ENCODE assay signal across 21 cellular contexts in the genomic region with DNA sequence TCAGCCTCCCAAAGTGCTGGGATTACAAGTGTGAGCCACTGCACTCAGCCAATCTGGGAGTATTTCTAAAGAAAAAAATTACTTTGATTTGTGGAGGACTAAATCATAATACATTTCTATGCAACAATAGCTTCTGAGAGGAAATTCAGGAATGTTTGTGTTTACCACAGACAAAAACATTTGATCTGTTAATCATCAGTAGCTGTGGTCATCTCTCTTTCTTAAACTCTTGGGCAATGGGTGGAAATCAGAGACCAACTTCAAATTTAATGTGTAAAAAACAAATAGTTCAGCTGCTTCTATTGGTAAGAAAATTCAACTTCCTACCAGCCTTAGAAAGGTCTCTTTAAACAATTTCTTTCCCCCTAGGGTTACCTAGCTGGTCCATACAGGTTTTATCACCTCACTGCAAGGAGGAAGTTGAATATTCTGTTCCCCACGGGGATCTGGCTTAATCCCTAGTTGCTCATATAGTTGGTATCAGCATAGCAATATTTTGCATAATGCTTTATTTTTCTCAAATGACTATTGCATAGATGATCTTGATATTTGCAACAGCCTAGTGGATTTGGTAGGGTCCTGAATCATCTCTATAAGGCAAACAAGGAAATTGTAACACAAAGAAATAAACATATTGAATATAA. TPM values are rescaled to one million over a fixed set of nuclear protein-coding genes. Genes with fewer than 3 reads are reported as not detected.
DNase-seq lines count a peak whose midpoint lies in the region; ATAC-seq and TF ChIP-seq lines count a peak whose summit lies in the region.
"Had no signal": no experiment of that assay in that cellular context is flagged by ENCODE, and none has a peak within 500 bp of the region (broad histone marks: within the 10 kb centered on the region; RNA-seq: fewer than 3 reads in every experiment).

No MANE protein-coding gene starts in this region.

- no peaks in the 10 kb centered on the region for H3K4me1 ChIP-seq in A673 (ENCODE audit: insufficient read depth, low read length, poor library complexity, severe bottlenecking)
- peaks cover 11% of the 10 kb centered on the region for H3K4me1 ChIP-seq in GM23248 (ENCODE audit: insufficient read depth)
- H3K4me1 ChIP-seq in adipocyte (ENCODE audit: control insufficient read depth, insufficient read depth, low read length): peaks cover 12% of the 10 kb centered on the region

- peaks cover 12% of the 10 kb centered on the region; the same call in 1 of the 2 replicates for H3F3A ChIP-seq in GM23248 (ENCODE audit: insufficient read depth)

- H3K4me3 ChIP-seq in A673 (ENCODE audit: low read depth, low read length, poor library complexity, severe bottlenecking) (no peak overlapping the region), GM23248 (no peak overlapping the region), adipocyte (ENCODE audit: low read length) (no peak overlapping the region), fibroblast of the aortic adventitia (ENCODE audit: low read depth, low read length) (no peak overlapping the region)
- H3K4me3 ChIP-seq: heart left ventricle, upper lobe of left lung had no signal

- no peak overlapping the region for H2AFZ ChIP-seq in GM23248

- no peaks in the 10 kb centered on the region for H3K36me3 ChIP-seq in A673 (ENCODE audit: insufficient read depth, low read length, poor library complexity, severe bottlenecking)
- no peaks in the 10 kb centered on the region for H3K36me3 ChIP-seq in GM23248 (ENCODE audit: low read depth)
- H3K36me3 ChIP-seq in adipocyte (ENCODE audit: control insufficient read depth, insufficient read depth, low read length, severe bottlenecking): no peaks in the 10 kb centered on the region
- H3K36me3 ChIP-seq: upper lobe of left lung had no signal

- no peak overlapping the region; the same call in 1 of the 2 replicates for H3K9ac ChIP-seq in GM23248
- H3K9ac ChIP-seq in adipocyte (ENCODE audit: low read length): no peak overlapping the region

- H3K4me2 ChIP-seq in GM23248 (ENCODE audit: unreplicated experiment): no peak overlapping the region

- H3K9me2 ChIP-seq in GM23248 (ENCODE audit: insufficient read depth): no peaks in the 10 kb centered on the region

- DNase-seq in A673 (ENCODE audit: low spot score): no peak
- DNase-seq in GM23248: peak; percentile 77
- peak; percentile 67 for DNase-seq in adipocyte (ENCODE audit: low read depth)
- peak; percentile 16 for DNase-seq in fibroblast of the aortic adventitia (ENCODE audit: low read depth)
- DNase-seq in KBM-7: no peak
- no peak for DNase-seq in NCI-H1694 treated with DMSO at 0.1 percent for 48 hours (lab: John Stamatoyannopoulos, UW)
- no peak for DNase-seq in GM13977 (ENCODE audit: low spot score)
- DNase-seq: activated B cell treated with CpG ODN at 0.5 μM for 24 hours; activated naive CD8-positive, alpha-beta T cell treated with anti-CD3 and anti-CD28 coated beads, Interleukin-2, amount 50 U/mL, for 24 hours; CD4-positive, alpha-beta T cell; DMS79; heart left ventricle; islet precursor cell; mammary epithelial cell; NCI-H2029; NCI-H510A treated with DMSO at 0.1 percent for 48 hours; nephron progenitor cell; SIG-M5; stimulated activated naive CD8-positive, alpha-beta T cell treated with anti-CD3 and anti-CD28 coated beads, Interleukin-15, Interleukin-2, amounts not matched to agents 100 U/mL and 50 U/mL, for 24 hours; upper lobe of left lung had no signal

- POLR2A ChIA-PET in A673 (lab: Charles Lee; ENCODE audit: low non-redundant PET): no interaction called here

- no peak for ATAC-seq in HG03469 (IDR thresholded peaks at IDR 0.05; ENCODE audit: unreplicated experiment)
- ATAC-seq: heart left ventricle had no signal

- TSS peak; percentile 16 for BruUV-seq in A673 (replicated peaks; lab: Mats Ljungman, UMichigan)

- H3K27me3 ChIP-seq in A673 (replicated peaks; ENCODE audit: insufficient read depth, low read depth, low read length, poor library complexity) (no peaks in the 10 kb centered on the region), GM23248 (replicated peaks; ENCODE audit: insufficient read depth) (no peaks in the 10 kb centered on the region), adipocyte (replicated peaks; ENCODE audit: control insufficient read depth, insufficient read depth, low read length) (no peaks in the 10 kb centered on the region)
- H3K27me3 ChIP-seq: heart left ventricle, upper lobe of left lung had no signal

- 31 to 42% methylated on average over 1 of the region's 1 CpG for WGBS in GM23248 (ENCODE audit: low coverage in 1 of 2, low lambda C conversion rate in 2 of 2, missing lambda C conversion rate in 2 of 2), 2 experiments

- H3K27ac ChIP-seq in A673 (ENCODE audit: low read depth, low read length, poor library complexity, severe bottlenecking) (no peak overlapping the region), GM23248 (peak overlapping the region; percentile 52)
- H3K27ac ChIP-seq: heart left ventricle had no signal

- CTCF ChIA-PET in A673 (lab: Charles Lee): no interaction called here

- no peaks in the 10 kb centered on the region for H4K20me1 ChIP-seq in GM23248 (ENCODE audit: insufficient read depth)

- intact Hi-C loops in A673 (cut with micrococcal nuclease; ENCODE audit: unreplicated experiment): no loop called here

- TF ChIP-seq CTCF in A673 (conservative IDR thresholded peaks at IDR 0.05; ENCODE audit: low read depth, low read length): no peak
- no peak for TF ChIP-seq CTCF in fibroblast of the aortic adventitia (IDR thresholded peaks at IDR 0.05; ENCODE audit: insufficient read depth, low read length)
- no peak for TF ChIP-seq CTCF in GM13977 (IDR thresholded peaks at IDR 0.05; ENCODE audit: extremely low read depth, insufficient read depth, missing control alignments)

- in situ Hi-C loops in GM23248 (cut with MboI): no loop called here
- in situ Hi-C loops in KBM-7 (cut with MboI; ENCODE audit: low pct_unique_long_range_greater_than_20kb, low sequenced_read_pairs): no loop called here
- in situ Hi-C loops in GM13977 (cut with MboI; ENCODE audit: low pct_unique_long_range_greater_than_20kb, low sequenced_read_pairs, unreplicated experiment): no loop called here

- H3K9me3 ChIP-seq in A673 (ENCODE audit: low read depth, low read length, poor library complexity, severe bottlenecking) (no peaks in the 10 kb centered on the region), GM23248 (ENCODE audit: low read depth) (no peaks in the 10 kb centered on the region), adipocyte (ENCODE audit: control insufficient read depth, low read length) (no peaks in the 10 kb centered on the region)
- H3K9me3 ChIP-seq: heart left ventricle, upper lobe of left lung had no signal

- no peaks in the 10 kb centered on the region for H3K79me2 ChIP-seq in GM23248 (ENCODE audit: insufficient read depth)

RNA-seq across cellular contexts. Expression of a gene that starts 20.3 kb away (rescaled TPM):
- total RNA-seq in A673 (2021) (41.4 and 51.0 TPM in 2 replicates), fibroblast of the aortic adventitia (ENCODE audit: low replicate concordance) (54.7 and 76.9 TPM in 2 replicates)
- total RNA-seq in GM23248 (2014; rRNA removed; shearing (Covaris generic)): 41.1 and 46.6 TPM in 2 replicates
- polyA plus RNA-seq in GM23248 (2016; fragmentation: Nextera tagmentation; extraction: Ambion mirVana): 31.6 and 37.7 TPM in 2 replicates

Comparison
In these comparisons a context has a peak if more than half of its experiments do, and no peak if none do; other contexts are left out.
1. DNase-seq: peak in GM23248 (single experiment), adipocyte (single experiment) and fibroblast of the aortic adventitia (single experiment); none in A673 (single experiment), KBM-7 (single experiment), NCI-H1694 treated with DMSO at 0.1 percent for 48 hours (single experiment) and GM13977 (single experiment).